Comparison of ENCODE assay signal across 21 cellular contexts in genomic region chr2:195601361-195601760, GRCh38. TPM values are rescaled to one million over a fixed set of nuclear protein-coding genes. Genes with fewer than 3 reads are reported as not detected.
A peak's percentile ranks its signal among the peaks of the same experiment; 100 is the strongest.
DNase-seq lines count a peak whose midpoint lies in the region; ATAC-seq and TF ChIP-seq lines count a peak whose summit lies in the region.
"Had no signal": no experiment of that assay in that cellular context is flagged by ENCODE, and none has a peak within 500 bp of the region (broad histone marks: within the 10 kb centered on the region; RNA-seq: fewer than 3 reads in every experiment).

No MANE protein-coding gene starts in this region.

- H3K4me1 Mint-ChIP-seq in activated naive CD8-positive, alpha-beta T cell treated with anti-CD3 and anti-CD28 coated beads, Interleukin-2, amount 10 ng/mL, durations not matched to agents 7 days and 5 days, result no peaks in the 10 kb centered on the region
- H3K4me1 Mint-ChIP-seq in activated naive CD8-positive, alpha-beta T cell treated with anti-CD3 and anti-CD28 coated beads, Interleukin-2, amount 50 U/mL, for 24 hours, result peaks cover 15% of the 10 kb centered on the region
- H3K4me1 Mint-ChIP-seq in naive thymus-derived CD4-positive, alpha-beta T cell, result peaks cover 7 to 20% (median 13%) of the 10 kb centered on the region in 7 donors

- no peak overlapping the region for H3K9ac ChIP-seq in adipocyte (ENCODE audit: low read length)
- no peak overlapping the region for H3K9ac ChIP-seq in colonic mucosa (ENCODE audit: low read depth in 2 of 2, low read length in 2 of 2)

- H3K9me3 ChIP-seq in adipocyte (ENCODE audit: control insufficient read depth, low read length), result no peaks in the 10 kb centered on the region
- no peaks in the 10 kb centered on the region for H3K9me3 ChIP-seq in naive thymus-derived CD4-positive, alpha-beta T cell (ENCODE audit: control insufficient read depth in 2 of 3, low read length in 3 of 3)
- H3K9me3 ChIP-seq in colonic mucosa, result no peaks in the 10 kb centered on the region
- H3K9me3 ChIP-seq: adrenal gland, right atrium auricular region, thoracic aorta had no signal

- H3K27me3 Mint-ChIP-seq in activated naive CD8-positive, alpha-beta T cell treated with anti-CD3 and anti-CD28 coated beads, Interleukin-2, amount 10 ng/mL, durations not matched to agents 7 days and 5 days, result no peaks in the 10 kb centered on the region
- no peaks in the 10 kb centered on the region for H3K27me3 Mint-ChIP-seq in activated naive CD8-positive, alpha-beta T cell treated with anti-CD3 and anti-CD28 coated beads, Interleukin-2, amount 50 U/mL, for 24 hours
- H3K27me3 Mint-ChIP-seq in naive thymus-derived CD4-positive, alpha-beta T cell, result no peaks in the 10 kb centered on the region

- POLR2A ChIA-PET in activated naive CD8-positive, alpha-beta T cell treated with anti-CD3 and anti-CD28 coated beads, Interleukin-2, amount 10 ng/mL, durations not matched to agents 7 days and 5 days (lab: Charles Lee), result no interaction called here
- POLR2A ChIA-PET in naive thymus-derived CD4-positive, alpha-beta T cell (lab: Charles Lee), result interaction anchor here (0.6 kb wide), 1 partner anchor 12 kb away, joined by 3 read pairs; no protein-coding TSS in a partner anchor

- H3K4me1 ChIP-seq in adipocyte (ENCODE audit: control insufficient read depth, insufficient read depth, low read length), result peaks cover 9% of the 10 kb centered on the region
- H3K4me1 ChIP-seq in naive thymus-derived CD4-positive, alpha-beta T cell (ENCODE audit: control insufficient read depth in 2 of 2, insufficient read depth in 2 of 2, low read length in 2 of 2), result no peaks in the 10 kb centered on the region
- H3K4me1 ChIP-seq in colonic mucosa, result no peaks in the 10 kb centered on the region
- H3K4me1 ChIP-seq: adrenal gland had no signal

- CTCF ChIA-PET in naive thymus-derived CD4-positive, alpha-beta T cell (lab: Charles Lee), result interaction anchor here (1.1 kb wide), 1 partner anchor 12 kb away, joined by 3 read pairs; no protein-coding TSS in a partner anchor

- H3K27me3 ChIP-seq in adipocyte (replicated peaks; ENCODE audit: control insufficient read depth, insufficient read depth, low read length), result no peaks in the 10 kb centered on the region
- H3K27me3 ChIP-seq in naive thymus-derived CD4-positive, alpha-beta T cell (ENCODE audit: control insufficient read depth in 2 of 2, insufficient read depth in 2 of 2, low read length in 2 of 2), result no peaks in the 10 kb centered on the region
- H3K27me3 ChIP-seq in colonic mucosa, result no peaks in the 10 kb centered on the region
- H3K27me3 ChIP-seq: adrenal gland, right atrium auricular region had no signal

- TF ChIP-seq CTCF in colonic mucosa (IDR thresholded peaks at IDR 0.05), result no peak

- H3K4me3 ChIP-seq in adipocyte (ENCODE audit: low read length) (no peak overlapping the region), colonic mucosa (no peak overlapping the region)
- H3K4me3 ChIP-seq in naive thymus-derived CD4-positive, alpha-beta T cell (ENCODE audit: low read length), result no peak overlapping the region
- H3K4me3 ChIP-seq: adrenal gland, right atrium auricular region, thoracic aorta had no signal

- peak overlapping the region; percentile 5 for H3K27ac Mint-ChIP-seq in activated naive CD8-positive, alpha-beta T cell treated with anti-CD3 and anti-CD28 coated beads, Interleukin-2, amount 10 ng/mL, durations not matched to agents 7 days and 5 days
- H3K27ac Mint-ChIP-seq in activated naive CD8-positive, alpha-beta T cell treated with anti-CD3 and anti-CD28 coated beads, Interleukin-2, amount 50 U/mL, for 24 hours, result no peak overlapping the region
- peak overlapping the region in 6 of 9 donors; percentile 7 to 30 (median 20) for H3K27ac Mint-ChIP-seq in naive thymus-derived CD4-positive, alpha-beta T cell
- H3K27ac Mint-ChIP-seq: nephron progenitor cell; T-helper 2 cell treated with Interferon-gamma antibody and Interleukin-4, amounts not matched to agents 5 μg/mL and 100 μg/mL, for 36 hours had no signal

- no peaks in the 10 kb centered on the region for H3K36me3 ChIP-seq in adipocyte (ENCODE audit: control insufficient read depth, insufficient read depth, low read length, severe bottlenecking)
- H3K36me3 ChIP-seq in naive thymus-derived CD4-positive, alpha-beta T cell (ENCODE audit: control insufficient read depth in 2 of 3, insufficient read depth in 3 of 3, low read length in 3 of 3), result no peaks in the 10 kb centered on the region
- H3K36me3 ChIP-seq in colonic mucosa, result no peaks in the 10 kb centered on the region
- H3K36me3 ChIP-seq: adrenal gland, right atrium auricular region, thoracic aorta had no signal

- H3K27ac ChIP-seq in naive thymus-derived CD4-positive, alpha-beta T cell (ENCODE audit: low read depth, low read length), result no peak overlapping the region
- H3K27ac ChIP-seq in colonic mucosa, result no peak overlapping the region
- H3K27ac ChIP-seq: adrenal gland, thoracic aorta had no signal

- H3K9me3 Mint-ChIP-seq in activated naive CD8-positive, alpha-beta T cell treated with anti-CD3 and anti-CD28 coated beads, Interleukin-2, amount 10 ng/mL, durations not matched to agents 7 days and 5 days, result no peaks in the 10 kb centered on the region
- no peaks in the 10 kb centered on the region for H3K9me3 Mint-ChIP-seq in activated naive CD8-positive, alpha-beta T cell treated with anti-CD3 and anti-CD28 coated beads, Interleukin-2, amount 50 U/mL, for 24 hours
- H3K9me3 Mint-ChIP-seq in naive thymus-derived CD4-positive, alpha-beta T cell, result peaks cover 0 to 7% (median 0%) of the 10 kb centered on the region in 11 donors
- H3K9me3 Mint-ChIP-seq: nephron progenitor cell had no signal

- no peak for ATAC-seq in activated naive CD8-positive, alpha-beta T cell treated with anti-CD3 and anti-CD28 coated beads, Interleukin-2, amount 10 ng/mL, durations not matched to agents 7 days and 5 days (ENCODE audit: low read depth)
- no peak for ATAC-seq in activated naive CD8-positive, alpha-beta T cell treated with anti-CD3 and anti-CD28 coated beads, Interleukin-2, amount 50 U/mL, for 24 hours
- ATAC-seq in naive thymus-derived CD4-positive, alpha-beta T cell, result no peak
- ATAC-seq: HepG2 had no signal

- no peaks in the 10 kb centered on the region for H3K36me3 Mint-ChIP-seq in activated naive CD8-positive, alpha-beta T cell treated with anti-CD3 and anti-CD28 coated beads, Interleukin-2, amount 10 ng/mL, durations not matched to agents 7 days and 5 days
- H3K36me3 Mint-ChIP-seq in activated naive CD8-positive, alpha-beta T cell treated with anti-CD3 and anti-CD28 coated beads, Interleukin-2, amount 50 U/mL, for 24 hours (ENCODE audit: low read depth), result peaks cover 1% of the 10 kb centered on the region
- H3K36me3 Mint-ChIP-seq in naive thymus-derived CD4-positive, alpha-beta T cell, result peaks cover 0 to 16% (median 0%) of the 10 kb centered on the region in 5 donors

- H3K4me3 Mint-ChIP-seq in activated naive CD8-positive, alpha-beta T cell treated with anti-CD3 and anti-CD28 coated beads, Interleukin-2, amount 10 ng/mL, durations not matched to agents 7 days and 5 days, result no peak overlapping the region
- H3K4me3 Mint-ChIP-seq in activated naive CD8-positive, alpha-beta T cell treated with anti-CD3 and anti-CD28 coated beads, Interleukin-2, amount 50 U/mL, for 24 hours, result no peak overlapping the region
- no peak overlapping the region for H3K4me3 Mint-ChIP-seq in naive thymus-derived CD4-positive, alpha-beta T cell
- H3K4me3 Mint-ChIP-seq: nephron progenitor cell; T-helper 2 cell treated with Interferon-gamma antibody and Interleukin-4, amounts not matched to agents 5 μg/mL and 100 μg/mL, for 36 hours had no signal

- DNase-seq in activated naive CD8-positive, alpha-beta T cell treated with anti-CD3 and anti-CD28 coated beads, Interleukin-2, amount 10 ng/mL, durations not matched to agents 7 days and 5 days, result no peak
- no peak for DNase-seq in activated naive CD8-positive, alpha-beta T cell treated with anti-CD3 and anti-CD28 coated beads, Interleukin-2, amount 50 U/mL, for 24 hours
- DNase-seq in adipocyte (ENCODE audit: low read depth), result peak; percentile 19
- DNase-seq in naive thymus-derived CD4-positive, alpha-beta T cell, result no peak
- no peak for DNase-seq in DMS79 (lab: John Stamatoyannopoulos, UW)
- no peak for DNase-seq in colonic mucosa
- DNase-seq in COLO829 (ENCODE audit: low spot score), result no peak
- DNase-seq in activated CD4-positive, alpha-beta T cell treated with anti-CD3 and anti-CD28 coated beads, Interleukin-2, amount 50 U/mL, for 1 hour, result no peak
- DNase-seq: activated CD4-positive, alpha-beta T cell treated with anti-CD3 and anti-CD28 coated beads for 48 hours; activated T-cell treated with anti-CD3 and anti-CD28 coated beads, Interleukin-2, amount 50 U/mL, for 48 hours; adrenal gland; cerebellar nuclear complex; NCI-H1048; nephron progenitor cell; NK-92 treated with Interleukin-12 subunit alpha and Interleukin-12 subunit beta, amount 100 ng/mL, for 24 hours; SHP77; stimulated activated CD4-positive, alpha-beta T cell treated with anti-CD3 and anti-CD28 coated beads, Interleukin-2, amount 100 ng/mL, for 24 hours had no signal

- intact Hi-C loops in naive thymus-derived CD4-positive, alpha-beta T cell (cut with micrococcal nuclease), result no loop called here
- intact Hi-C loops in colonic mucosa (cut with DNase I), result no loop called here

RNA-seq across cellular contexts. Expression of gene SLC39A10, which starts 55.7 kb away (rescaled TPM):
- total RNA-seq in activated naive CD8-positive, alpha-beta T cell treated with anti-CD3 and anti-CD28 coated beads, Interleukin-2, amount 10 ng/mL, durations not matched to agents 7 days and 5 days, result 10 to 100 TPM; 54.4 to 60.4 TPM
- 10 to 100 TPM; 48.3 to 92.9 (median 60.7) TPM for total RNA-seq in naive thymus-derived CD4-positive, alpha-beta T cell
- polyA plus RNA-seq in naive thymus-derived CD4-positive, alpha-beta T cell, result 10 to 100 TPM in 1 of 2 donors, 1 to 10 TPM in 1; 6.6 to 17.1 TPM
- total RNA-seq in colonic mucosa, result 10 to 100 TPM; 12.8 to 16.5 TPM
